ENCODE assay signal across 8 cellular contexts in genomic region chr1:78619029-78619428, GRCh38. TPM values are rescaled to one million over a fixed set of nuclear protein-coding genes. Genes with fewer than 3 reads are reported as not detected.
DNase-seq lines count a peak whose midpoint lies in the region; ATAC-seq lines count a peak whose summit lies in the region.

No MANE protein-coding gene starts in this region.

- WGBS in right cardiac atrium, result 67% methylated on average over 3 of the region's 3 CpGs

- no peaks in the 10 kb centered on the region for H3K4me1 ChIP-seq in right cardiac atrium (ENCODE audit: control insufficient read depth, insufficient read depth, low read length)

- H3K27me3 Mint-ChIP-seq in activated CD4-positive, alpha-beta T cell treated with anti-CD3 and anti-CD28 coated beads, Interleukin-2, amount 10 ng/mL, durations not matched to agents 7 days and 5 days, result peaks cover 7% of the 10 kb centered on the region
- H3K27me3 Mint-ChIP-seq in activated CD4-positive, alpha-beta memory T cell treated with anti-CD3 and anti-CD28 coated beads, Interleukin-2, amount 10 ng/mL, durations not matched to agents 7 days and 5 days, result peaks cover 13% of the 10 kb centered on the region

- H3K9me3 ChIP-seq in right cardiac atrium (ENCODE audit: control insufficient read depth, low read length), result no peaks in the 10 kb centered on the region

- ATAC-seq in right cardiac atrium (no peak), HG03025 (IDR thresholded peaks at IDR 0.05; ENCODE audit: low FRiP score, unreplicated experiment) (no peak)

- intact Hi-C loops in right cardiac atrium (cut with DNase I), result loop anchor here (2.0 to 10.0 kb wide), 2 partner anchors 56 to 58 kb away; no protein-coding TSS in a partner anchor

- peak overlapping the region; percentile 79 for H3K27ac ChIP-seq in right cardiac atrium (ENCODE audit: low read length)
- H3K27ac ChIP-seq in substantia nigra (ENCODE audit: low read depth, low read length, poor library complexity, severe bottlenecking), result peak overlapping the region; percentile 56

- peak overlapping the region; percentile 72 for H3K4me3 ChIP-seq in right cardiac atrium (ENCODE audit: low read length)

- no peak for DNase-seq in activated CD4-positive, alpha-beta T cell treated with anti-CD3 and anti-CD28 coated beads, Interleukin-2, amount 10 ng/mL, durations not matched to agents 7 days and 5 days
- no peak for DNase-seq in activated CD4-positive, alpha-beta T cell treated with anti-CD3 and anti-CD28 coated beads, Interleukin-2, amount 50 U/mL, for 1 hour
- DNase-seq in activated CD4-positive, alpha-beta memory T cell treated with anti-CD3 and anti-CD28 coated beads, Interleukin-2, amount 10 ng/mL, durations not matched to agents 7 days and 5 days, result no peak
- DNase-seq in right cardiac atrium (no peak), substantia nigra (lab: John Stamatoyannopoulos, UW) (no peak), NCI-H2171 (lab: John Stamatoyannopoulos, UW) (no peak)
- no peak for DNase-seq in stimulated activated CD4-positive, alpha-beta T cell treated with anti-CD3 and anti-CD28 coated beads, Interleukin-2, amount 100 ng/mL, for 48 hours

- peak overlapping the region; percentile 98 for H3K27ac Mint-ChIP-seq in activated CD4-positive, alpha-beta T cell treated with anti-CD3 and anti-CD28 coated beads, Interleukin-2, amount 10 ng/mL, durations not matched to agents 7 days and 5 days
- peak overlapping the region; percentile 92 for H3K27ac Mint-ChIP-seq in activated CD4-positive, alpha-beta memory T cell treated with anti-CD3 and anti-CD28 coated beads, Interleukin-2, amount 10 ng/mL, durations not matched to agents 7 days and 5 days

- no peaks in the 10 kb centered on the region for H3K27me3 ChIP-seq in right cardiac atrium (ENCODE audit: control insufficient read depth, insufficient read depth)

- H3K4me3 Mint-ChIP-seq in activated CD4-positive, alpha-beta T cell treated with anti-CD3 and anti-CD28 coated beads, Interleukin-2, amount 10 ng/mL, durations not matched to agents 7 days and 5 days, result peak overlapping the region; percentile 100
- peak overlapping the region; percentile 90 for H3K4me3 Mint-ChIP-seq in activated CD4-positive, alpha-beta memory T cell treated with anti-CD3 and anti-CD28 coated beads, Interleukin-2, amount 10 ng/mL, durations not matched to agents 7 days and 5 days

- H3K4me1 Mint-ChIP-seq in activated CD4-positive, alpha-beta T cell treated with anti-CD3 and anti-CD28 coated beads, Interleukin-2, amount 10 ng/mL, durations not matched to agents 7 days and 5 days, result peaks cover 44% of the 10 kb centered on the region
- peaks cover 41% of the 10 kb centered on the region for H3K4me1 Mint-ChIP-seq in activated CD4-positive, alpha-beta memory T cell treated with anti-CD3 and anti-CD28 coated beads, Interleukin-2, amount 10 ng/mL, durations not matched to agents 7 days and 5 days

- CTCF ChIA-PET in activated CD4-positive, alpha-beta T cell treated with anti-CD3 and anti-CD28 coated beads, Interleukin-2, amount 10 ng/mL, durations not matched to agents 7 days and 5 days (lab: Charles Lee), result no interaction called here
- CTCF ChIA-PET in activated CD4-positive, alpha-beta memory T cell treated with anti-CD3 and anti-CD28 coated beads, Interleukin-2, amount 10 ng/mL, durations not matched to agents 7 days and 5 days (lab: Charles Lee), result no interaction called here

- H3K36me3 Mint-ChIP-seq in activated CD4-positive, alpha-beta T cell treated with anti-CD3 and anti-CD28 coated beads, Interleukin-2, amount 10 ng/mL, durations not matched to agents 7 days and 5 days (ENCODE audit: low read depth), result peaks cover 33% of the 10 kb centered on the region
- peaks cover 32% of the 10 kb centered on the region for H3K36me3 Mint-ChIP-seq in activated CD4-positive, alpha-beta memory T cell treated with anti-CD3 and anti-CD28 coated beads, Interleukin-2, amount 10 ng/mL, durations not matched to agents 7 days and 5 days (ENCODE audit: low read depth)

- POLR2A ChIA-PET in activated CD4-positive, alpha-beta T cell treated with anti-CD3 and anti-CD28 coated beads, Interleukin-2, amount 10 ng/mL, durations not matched to agents 7 days and 5 days (lab: Charles Lee), result interaction anchor here (1.3 to 1.4 kb wide), 2 partner anchors 57 to 59 kb away, joined by 3 to 4 read pairs; no protein-coding TSS in a partner anchor
- POLR2A ChIA-PET in activated CD4-positive, alpha-beta memory T cell treated with anti-CD3 and anti-CD28 coated beads, Interleukin-2, amount 10 ng/mL, durations not matched to agents 7 days and 5 days (lab: Charles Lee), result interaction anchor here (1.9 to 5.7 kb wide), 3 partner anchors 30 to 57 kb away, joined by 5 to 84 read pairs (median 11); partner anchors contain the start of gene IFI44

- H3K9me3 Mint-ChIP-seq in activated CD4-positive, alpha-beta T cell treated with anti-CD3 and anti-CD28 coated beads, Interleukin-2, amount 10 ng/mL, durations not matched to agents 7 days and 5 days, result no peaks in the 10 kb centered on the region
- H3K9me3 Mint-ChIP-seq in activated CD4-positive, alpha-beta memory T cell treated with anti-CD3 and anti-CD28 coated beads, Interleukin-2, amount 10 ng/mL, durations not matched to agents 7 days and 5 days, result no peaks in the 10 kb centered on the region

RNA-seq across cellular contexts. Expression of gene IFI44L, which starts 1.2 kb away (rescaled TPM):
- 100 to 1,000 TPM; 358 to 374 TPM for total RNA-seq in activated CD4-positive, alpha-beta T cell treated with anti-CD3 and anti-CD28 coated beads, Interleukin-2, amount 10 ng/mL, durations not matched to agents 7 days and 5 days
- 100 to 1,000 TPM; 420 to 430 TPM for total RNA-seq in activated CD4-positive, alpha-beta memory T cell treated with anti-CD3 and anti-CD28 coated beads, Interleukin-2, amount 10 ng/mL, durations not matched to agents 7 days and 5 days
- 10 to 100 TPM in 2 of 4 donors, 1 to 10 TPM in 2; 5.5 to 28.9 (median 10.9) TPM for total RNA-seq in right cardiac atrium
- polyA plus RNA-seq in right cardiac atrium, result 4.7 TPM

RNA-seq across cellular contexts. Expression of gene IFI44, which starts 30.6 kb away (rescaled TPM):
- 100 to 1,000 TPM; 187 to 190 TPM for total RNA-seq in activated CD4-positive, alpha-beta T cell treated with anti-CD3 and anti-CD28 coated beads, Interleukin-2, amount 10 ng/mL, durations not matched to agents 7 days and 5 days
- total RNA-seq in activated CD4-positive, alpha-beta memory T cell treated with anti-CD3 and anti-CD28 coated beads, Interleukin-2, amount 10 ng/mL, durations not matched to agents 7 days and 5 days, result 100 to 1,000 TPM; 320 to 338 TPM
- total RNA-seq in right cardiac atrium, result 10 to 100 TPM; 12.8 to 32.4 (median 17.9) TPM
- 13.7 TPM for polyA plus RNA-seq in right cardiac atrium

Comparison
In these comparisons a context has a peak if more than half of its experiments do, and no peak if none do; other contexts are left out.
1. RNA of gene IFI44L, which starts 1.2 kb away (total RNA-seq): 420 to 430 TPM in activated CD4-positive, alpha-beta memory T cell treated with anti-CD3 and anti-CD28 coated beads, Interleukin-2, amount 10 ng/mL, durations not matched to agents 7 days and 5 days and 358 to 374 TPM in activated CD4-positive, alpha-beta T cell treated with anti-CD3 and anti-CD28 coated beads, Interleukin-2, amount 10 ng/mL, durations not matched to agents 7 days and 5 days; 5.5 to 28.9 TPM in right cardiac atrium; every median in the first group is over 10 times any median in the second.
2. RNA of gene IFI44, which starts 30.6 kb away (total RNA-seq): 320 to 338 TPM in activated CD4-positive, alpha-beta memory T cell treated with anti-CD3 and anti-CD28 coated beads, Interleukin-2, amount 10 ng/mL, durations not matched to agents 7 days and 5 days and 187 to 190 TPM in activated CD4-positive, alpha-beta T cell treated with anti-CD3 and anti-CD28 coated beads, Interleukin-2, amount 10 ng/mL, durations not matched to agents 7 days and 5 days; 12.8 to 32.4 TPM in right cardiac atrium; every median in the first group is over 4 times any median in the second.